8 cellular contexts compared by ENCODE assay signal in genomic region chr19:17766543-17767131, GRCh38. TPM values are rescaled to one million over a fixed set of nuclear protein-coding genes. Genes with fewer than 3 reads are reported as not detected.
DNase-seq lines count a peak whose midpoint lies in the region; ATAC-seq and TF ChIP-seq lines count a peak whose summit lies in the region.

No MANE protein-coding gene starts in this region.

- H3K27me3 ChIP-seq in parathyroid adenoma (ENCODE audit: control insufficient read depth, insufficient read depth, low read length): no peaks in the 10 kb centered on the region
- H3K27me3 ChIP-seq in effector memory CD4-positive, alpha-beta T cell (replicated peaks; ENCODE audit: control insufficient read depth, insufficient read depth, low read length, poor library complexity, severe bottlenecking): no peaks in the 10 kb centered on the region

- H3K9me3 Mint-ChIP-seq in activated T-cell treated with anti-CD3 and anti-CD28 coated beads, Interleukin-2, amount 50 U/mL, for 72 hours: no peaks in the 10 kb centered on the region

- H3K4me1 Mint-ChIP-seq in activated T-cell treated with anti-CD3 and anti-CD28 coated beads, Interleukin-2, amount 50 U/mL, for 72 hours (ENCODE audit: low read depth): no peaks in the 10 kb centered on the region

- peak overlapping the region; percentile 55 for H3K4me2 ChIP-seq in parathyroid adenoma (ENCODE audit: low read length)

- ATAC-seq in activated T-cell treated with anti-CD3 and anti-CD28 coated beads, Interleukin-2, amount 50 U/mL, for 72 hours (replicated peaks in 1 of 2): no peak
- ATAC-seq in HG03097 (IDR thresholded peaks at IDR 0.05; ENCODE audit: low FRiP score, unreplicated experiment): no peak

- no peaks in the 10 kb centered on the region for H3K9me3 ChIP-seq in parathyroid adenoma (ENCODE audit: control insufficient read depth, low read length)
- no peaks in the 10 kb centered on the region for H3K9me3 ChIP-seq in effector memory CD4-positive, alpha-beta T cell (ENCODE audit: control insufficient read depth, low read length)

- H3K4me1 ChIP-seq in parathyroid adenoma: no peaks in the 10 kb centered on the region
- no peaks in the 10 kb centered on the region for H3K4me1 ChIP-seq in effector memory CD4-positive, alpha-beta T cell (ENCODE audit: control insufficient read depth, insufficient read depth, low read length, poor library complexity, severe bottlenecking)

- H3K4me3 Mint-ChIP-seq in activated T-cell treated with anti-CD3 and anti-CD28 coated beads, Interleukin-2, amount 50 U/mL, for 72 hours: no peak overlapping the region

- no peak overlapping the region for H3K27ac ChIP-seq in parathyroid adenoma
- H3K27ac ChIP-seq in effector memory CD4-positive, alpha-beta T cell (ENCODE audit: insufficient read depth, low read length, poor library complexity, severe bottlenecking): no peak overlapping the region

- H3K9ac ChIP-seq in parathyroid adenoma: no peak overlapping the region

- peaks cover 5 to 39% of the 10 kb centered on the region in 2 donors for H3K36me3 Mint-ChIP-seq in activated T-cell treated with anti-CD3 and anti-CD28 coated beads, Interleukin-2, amount 50 U/mL, for 72 hours (ENCODE audit: insufficient read depth in 2 of 2)

- H2AFZ ChIP-seq in parathyroid adenoma: peak overlapping the region; percentile 76

- no peak overlapping the region for H3K4me3 ChIP-seq in parathyroid adenoma (ENCODE audit: low read depth, low read length)
- H3K4me3 ChIP-seq in effector memory CD4-positive, alpha-beta T cell (ENCODE audit: insufficient read depth, low read depth, low read length, poor library complexity, severe bottlenecking): no peak overlapping the region

- H3K36me3 ChIP-seq in parathyroid adenoma (ENCODE audit: control insufficient read depth, insufficient read depth, low read length): no peaks in the 10 kb centered on the region
- peaks cover 59% of the 10 kb centered on the region for H3K36me3 ChIP-seq in effector memory CD4-positive, alpha-beta T cell (ENCODE audit: control insufficient read depth, insufficient read depth, low read length)

- TF ChIP-seq CTCF in GM12874 (IDR thresholded peaks at IDR 0.05; ENCODE audit: insufficient read depth, low read depth, low read length) (peak; percentile 98), parathyroid adenoma (IDR thresholded peaks at IDR 0.05) (peak; percentile 88)

- H3K27me3 Mint-ChIP-seq in activated T-cell treated with anti-CD3 and anti-CD28 coated beads, Interleukin-2, amount 50 U/mL, for 72 hours (ENCODE audit: low read depth): no peaks in the 10 kb centered on the region

- DNase-seq in ACHN (peak; percentile 85), NCI-H446 (lab: John Stamatoyannopoulos, UW) (peak; percentile 54 to 85), cardiac septum (ENCODE audit: low spot score) (peak; percentile 89)
- peak; percentile 37 to 41 for DNase-seq in activated T-cell treated with anti-CD3 and anti-CD28 coated beads, Interleukin-2, amount 50 U/mL, for 72 hours
- DNase-seq in effector memory CD4-positive, alpha-beta T cell: no peak

- in situ Hi-C loops in ACHN (cut with HindIII; ENCODE audit: low pct_ligation_motif_present, low pct_unique_long_range_greater_than_20kb, low sequenced_read_pairs): no loop called here

- no peaks in the 10 kb centered on the region for H3K79me2 ChIP-seq in parathyroid adenoma

- H3K27ac Mint-ChIP-seq in activated T-cell treated with anti-CD3 and anti-CD28 coated beads, Interleukin-2, amount 50 U/mL, for 72 hours: no peak overlapping the region

- intact Hi-C loops in cardiac septum (cut with DNase I): loop anchor here (5.0 kb wide), 1 partner anchor 64 kb away; no protein-coding TSS in a partner anchor

RNA-seq across cellular contexts. Expression of gene FCHO1, which starts 15.4 kb away (rescaled TPM):
- total RNA-seq in activated T-cell treated with anti-CD3 and anti-CD28 coated beads, Interleukin-2, amount 50 U/mL, for 72 hours: 10 to 100 TPM; 70.8 to 93.9 TPM
- 1.0 TPM for total RNA-seq in cardiac septum

RNA-seq across cellular contexts. Expression of gene B3GNT3, which starts 28.3 kb away (rescaled TPM):
- total RNA-seq in activated T-cell treated with anti-CD3 and anti-CD28 coated beads, Interleukin-2, amount 50 U/mL, for 72 hours: under 1 TPM in 1 of 2 donors, not detected in 1; 0.36 TPM
- not detected for total RNA-seq in cardiac septum

RNA-seq across cellular contexts. Expression of gene MAP1S, which starts 47.4 kb away (rescaled TPM):
- total RNA-seq in activated T-cell treated with anti-CD3 and anti-CD28 coated beads, Interleukin-2, amount 50 U/mL, for 72 hours: 10 to 100 TPM; 59.5 to 69.9 TPM
- 27.5 TPM for total RNA-seq in cardiac septum

RNA-seq across cellular contexts. Expression of gene INSL3, which starts 54.7 kb away (rescaled TPM):
- 10 to 100 TPM in 1 of 2 donors, 1 to 10 TPM in 1; 6.8 to 12.5 TPM for total RNA-seq in activated T-cell treated with anti-CD3 and anti-CD28 coated beads, Interleukin-2, amount 50 U/mL, for 72 hours
- not detected for total RNA-seq in cardiac septum

Comparison
In these comparisons a context has a peak if more than half of its experiments do, and no peak if none do; other contexts are left out.
1. DNase-seq: peak in ACHN (single experiment), NCI-H446 (2 of 2), activated T-cell treated with anti-CD3 and anti-CD28 coated beads, Interleukin-2, amount 50 U/mL, for 72 hours (2 of 2) and cardiac septum (single experiment); none in effector memory CD4-positive, alpha-beta T cell (0 of 3).
2. RNA of gene FCHO1, which starts 15.4 kb away (total RNA-seq): 70.8 to 93.9 TPM in activated T-cell treated with anti-CD3 and anti-CD28 coated beads, Interleukin-2, amount 50 U/mL, for 72 hours; 1.0 TPM in cardiac septum (single experiment); every median in the first group is over 10 times any median in the second.